Comparison of ENCODE assay signal across 7 cellular contexts in genomic region chr3:73964818-73965217, GRCh38.
"Had no signal": no experiment of that assay in that cellular context is flagged by ENCODE, and none has a peak within 500 bp of the region (broad histone marks: within the 10 kb centered on the region; RNA-seq: fewer than 3 reads in every experiment).

No MANE protein-coding gene starts in this region.

- DNase-seq: H7, HFFc6, KG1 had no signal

- H3K36me3 ChIP-seq: HAP-1 had no signal

- H3K4me2 ChIP-seq: GM23338 had no signal

- H2AFZ ChIP-seq: GM23338 had no signal

- H3K4me3 ChIP-seq: GM23338, HAP-1 had no signal

- H3K27ac ChIP-seq: HL-60 had no signal

- ATAC-seq: GM23338, HCT116 had no signal
